Comparison of ENCODE assay signal across 34 cellular contexts in genomic region chr5:115260248-115260647, GRCh38. TPM values are rescaled to one million over a fixed set of nuclear protein-coding genes. Genes with fewer than 3 reads are reported as not detected.
DNase-seq lines count a peak whose midpoint lies in the region; ATAC-seq, FAIRE-seq and TF ChIP-seq lines count a peak whose summit lies in the region.
"Had no signal": no experiment of that assay in that cellular context is flagged by ENCODE, and none has a peak within 500 bp of the region (broad histone marks: within the 10 kb centered on the region; RNA-seq: fewer than 3 reads in every experiment).

No MANE protein-coding gene starts in this region.

- no peak for FAIRE-seq in GM12878 (lab: Jason Lieb, UNC)
- FAIRE-seq: GM12891, TTC549 had no signal

- peaks cover 34% of the 10 kb centered on the region for H4K20me1 ChIP-seq in Loucy (ENCODE audit: insufficient read depth, low read length, poor library complexity, severe bottlenecking)
- H4K20me1 ChIP-seq in GM12878 (ENCODE audit: control insufficient read depth, insufficient read depth): no peaks in the 10 kb centered on the region

- no peak for TF ChIP-seq RAD21 in GM12878 (IDR thresholded peaks at IDR 0.05; ENCODE audit: insufficient read depth, low read depth, low read length)

- RAD21 ChIA-PET in GM12878 (lab: Charles Lee; ENCODE audit: unreplicated experiment): interaction anchor here (0.5 kb wide), 1 partner anchor 102 kb away, joined by 3 read pairs; no protein-coding TSS in a partner anchor

- no peak for ATAC-seq in CD4-positive, alpha-beta T cell (ENCODE audit: poor library complexity)
- ATAC-seq in GM12878 (no peak), GM18867 (IDR thresholded peaks at IDR 0.05; ENCODE audit: unreplicated experiment) (no peak)
- ATAC-seq in naive thymus-derived CD4-positive, alpha-beta T cell: no peak
- ATAC-seq in activated CD8-positive, alpha-beta T cell treated with anti-CD3 and anti-CD28 coated beads for 36 hours: no peak
- ATAC-seq: activated CD4-positive, CD25-positive, alpha-beta regulatory T cell treated with anti-CD3 and anti-CD28 coated beads, Interleukin-2, amount 50 U/mL, for 24 hours; activated naive CD4-positive, alpha-beta T cell treated with anti-CD3 and anti-CD28 coated beads, Interleukin-2, amount 50 U/mL, for 72 hours; activated T-helper 17 cell treated with anti-CD3 and anti-CD28 coated beads, Interleukin-2, amount 50 U/mL, for 72 hours; left ventricle myocardium superior; naive thymus-derived CD8-positive, alpha-beta T cell; right cardiac atrium had no signal

- H3K4me1 ChIP-seq in Loucy (ENCODE audit: insufficient read depth, low read length, poor library complexity, severe bottlenecking): peaks cover 15% of the 10 kb centered on the region
- H3K4me1 ChIP-seq in GM12878 (ENCODE audit: control insufficient read depth, insufficient read depth, low read length): no peaks in the 10 kb centered on the region; the same call in 1 of the 2 replicates
- H3K4me1 ChIP-seq in naive thymus-derived CD4-positive, alpha-beta T cell (ENCODE audit: control insufficient read depth in 2 of 2, insufficient read depth in 2 of 2, low read length in 2 of 2): peaks cover 15 to 23% of the 10 kb centered on the region in 2 donors
- H3K4me1 ChIP-seq in adrenal gland (replicated peaks in 1 of 2): peaks cover 5 to 26% of the 10 kb centered on the region in 2 donors

- TF ChIP-seq POLR2A in GM12878 (IDR thresholded peaks at IDR 0.05; ENCODE audit: low read depth, low read length) (no peak), adrenal gland (IDR thresholded peaks at IDR 0.05) (no peak)

- H3K27ac Mint-ChIP-seq in CD4-positive, alpha-beta T cell: no peak overlapping the region
- H3K27ac Mint-ChIP-seq in naive thymus-derived CD4-positive, alpha-beta T cell: peak overlapping the region in 1 of 9 donors; percentile 6
- H3K27ac Mint-ChIP-seq in activated CD8-positive, alpha-beta T cell treated with anti-CD3 and anti-CD28 coated beads for 36 hours: no peak overlapping the region
- H3K27ac Mint-ChIP-seq: activated CD4-positive, alpha-beta memory T cell treated with anti-CD3 and anti-CD28 coated beads, Interleukin-2, amount 10 ng/mL, durations not matched to agents 7 days and 5 days; activated T-helper 17 cell treated with anti-CD3 and anti-CD28 coated beads, Interleukin-2, amount 50 U/mL, for 72 hours; naive thymus-derived CD8-positive, alpha-beta T cell had no signal

- intact Hi-C loops in CD4-positive, alpha-beta T cell (cut with DNase I, micrococcal nuclease): loop anchor here in 1 of 2 experiments (5.0 kb wide), 1 partner anchor 93 kb away; the partner anchor contains the start of gene TRIM36
- intact Hi-C loops in GM12878 (cut with micrococcal nuclease; ENCODE audit: unreplicated experiment): no loop called here
- intact Hi-C loops in naive thymus-derived CD4-positive, alpha-beta T cell (cut with micrococcal nuclease): no loop called here
- intact Hi-C loops in activated CD8-positive, alpha-beta T cell treated with anti-CD3 and anti-CD28 coated beads for 36 hours (cut with micrococcal nuclease): no loop called here
- intact Hi-C loops in adrenal gland (cut with DNase I): no loop called here

- peaks cover 73% of the 10 kb centered on the region for H3K4me1 Mint-ChIP-seq in CD4-positive, alpha-beta T cell (ENCODE audit: low read depth)
- H3K4me1 Mint-ChIP-seq in naive thymus-derived CD4-positive, alpha-beta T cell: peaks cover 41 to 81% (median 63%) of the 10 kb centered on the region in 7 donors
- peaks cover 55% of the 10 kb centered on the region for H3K4me1 Mint-ChIP-seq in activated CD8-positive, alpha-beta T cell treated with anti-CD3 and anti-CD28 coated beads for 36 hours (ENCODE audit: low read depth)

- no peaks in the 10 kb centered on the region for H3K9me3 Mint-ChIP-seq in CD4-positive, alpha-beta T cell
- peaks cover 0 to 2% (median 0%) of the 10 kb centered on the region in 11 donors for H3K9me3 Mint-ChIP-seq in naive thymus-derived CD4-positive, alpha-beta T cell
- H3K9me3 Mint-ChIP-seq in activated CD8-positive, alpha-beta T cell treated with anti-CD3 and anti-CD28 coated beads for 36 hours: no peaks in the 10 kb centered on the region
- H3K9me3 Mint-ChIP-seq: activated CD4-positive, alpha-beta memory T cell treated with anti-CD3 and anti-CD28 coated beads, Interleukin-2, amount 10 ng/mL, durations not matched to agents 7 days and 5 days; activated naive CD4-positive, alpha-beta T cell treated with anti-CD3 and anti-CD28 coated beads, Interleukin-2, amount 50 U/mL, for 72 hours; activated T-helper 17 cell treated with anti-CD3 and anti-CD28 coated beads, Interleukin-2, amount 50 U/mL, for 72 hours; naive thymus-derived CD8-positive, alpha-beta T cell had no signal

- no peak for TF ChIP-seq CTCF in CD4-positive, alpha-beta T cell (IDR thresholded peaks at IDR 0.05)
- TF ChIP-seq CTCF in Loucy (conservative IDR thresholded peaks at IDR 0.05; ENCODE audit: low read length): no peak
- TF ChIP-seq CTCF in GM12878 (IDR thresholded peaks at IDR 0.05 in 2 of 3, conservative IDR thresholded peaks at IDR 0.05 in 1 of 3; ENCODE audit: control insufficient read depth in 2 of 3, extremely low read depth in 1 of 3, insufficient read depth in 1 of 3, low read depth in 3 of 3, low read length in 3 of 3): no peak
- TF ChIP-seq CTCF in activated CD8-positive, alpha-beta T cell treated with anti-CD3 and anti-CD28 coated beads for 36 hours (IDR thresholded peaks at IDR 0.05): no peak
- TF ChIP-seq CTCF in adrenal gland (IDR thresholded peaks at IDR 0.05): no peak

- no peaks in the 10 kb centered on the region for H3K9me3 ChIP-seq in CD4-positive, alpha-beta T cell (ENCODE audit: control insufficient read depth, low read length)
- H3K9me3 ChIP-seq in Loucy (ENCODE audit: insufficient read depth, low read depth, low read length): no peaks in the 10 kb centered on the region
- no peaks in the 10 kb centered on the region; the same call in 1 of the 3 replicates for H3K9me3 ChIP-seq in GM12878 (replicated peaks; ENCODE audit: control insufficient read depth, insufficient read depth, low read length)
- H3K9me3 ChIP-seq in naive thymus-derived CD4-positive, alpha-beta T cell (ENCODE audit: control insufficient read depth in 2 of 3, low read length in 3 of 3): no peaks in the 10 kb centered on the region
- H3K9me3 ChIP-seq in adrenal gland (replicated peaks in 1 of 3): no peaks in the 10 kb centered on the region
- H3K9me3 ChIP-seq: Peyer's patch had no signal

- SMC1A ChIA-PET in GM12878 (lab: Charles Lee; ENCODE audit: uncharacterized antibody, unreplicated experiment): interaction anchor here (0.7 to 1.1 kb wide), 2 partner anchors 9 to 13 kb away, joined by 3 read pairs; no protein-coding TSS in a partner anchor

- no peak for TF ChIP-seq EP300 in GM12878 (IDR thresholded peaks at IDR 0.05; ENCODE audit: borderline replicate concordance in 1 of 2, control insufficient read depth in 1 of 2, low read depth in 2 of 2, low read length in 2 of 2)

- H3K9ac ChIP-seq in Loucy (ENCODE audit: low read depth, low read length, poor library complexity, severe bottlenecking) (no peak overlapping the region), GM12878 (ENCODE audit: control insufficient read depth, insufficient read depth, low read length) (no peak overlapping the region)
- H3K9ac ChIP-seq: parathyroid adenoma had no signal

- no peaks in the 10 kb centered on the region for H3K27me3 Mint-ChIP-seq in CD4-positive, alpha-beta T cell
- no peaks in the 10 kb centered on the region for H3K27me3 Mint-ChIP-seq in naive thymus-derived CD4-positive, alpha-beta T cell
- no peaks in the 10 kb centered on the region for H3K27me3 Mint-ChIP-seq in activated CD8-positive, alpha-beta T cell treated with anti-CD3 and anti-CD28 coated beads for 36 hours
- H3K27me3 Mint-ChIP-seq: activated CD4-positive, alpha-beta memory T cell treated with anti-CD3 and anti-CD28 coated beads, Interleukin-2, amount 10 ng/mL, durations not matched to agents 7 days and 5 days; activated T-helper 17 cell treated with anti-CD3 and anti-CD28 coated beads, Interleukin-2, amount 50 U/mL, for 72 hours; naive thymus-derived CD8-positive, alpha-beta T cell had no signal

- peaks cover 44% of the 10 kb centered on the region for H3K36me3 Mint-ChIP-seq in CD4-positive, alpha-beta T cell (ENCODE audit: low read depth)
- H3K36me3 Mint-ChIP-seq in naive thymus-derived CD4-positive, alpha-beta T cell: peaks cover 0 to 24% (median 7%) of the 10 kb centered on the region in 5 donors
- peaks cover 5% of the 10 kb centered on the region for H3K36me3 Mint-ChIP-seq in activated CD8-positive, alpha-beta T cell treated with anti-CD3 and anti-CD28 coated beads for 36 hours (ENCODE audit: low read depth)

- H3K27me3 ChIP-seq in CD4-positive, alpha-beta T cell (ENCODE audit: control insufficient read depth, insufficient read depth, low read length): no peaks in the 10 kb centered on the region
- H3K27me3 ChIP-seq in Loucy (ENCODE audit: insufficient read depth, low read length, poor library complexity, severe bottlenecking) (no peaks in the 10 kb centered on the region), GM12878 (replicated peaks in 1 of 2; ENCODE audit: control insufficient read depth in 2 of 2, insufficient read depth in 2 of 2, low read length in 1 of 2) (no peaks in the 10 kb centered on the region), adrenal gland (no peaks in the 10 kb centered on the region)
- no peaks in the 10 kb centered on the region for H3K27me3 ChIP-seq in naive thymus-derived CD4-positive, alpha-beta T cell (ENCODE audit: control insufficient read depth in 2 of 2, insufficient read depth in 2 of 2, low read length in 2 of 2)
- H3K27me3 ChIP-seq: dorsolateral prefrontal cortex, Peyer's patch had no signal

- H2AFZ ChIP-seq in Loucy (ENCODE audit: low read length): no peak overlapping the region
- no peak overlapping the region for H2AFZ ChIP-seq in GM12878 (ENCODE audit: control insufficient read depth, low read depth, low read length)
- H2AFZ ChIP-seq: parathyroid adenoma had no signal

- 97% methylated on average over 2 of the region's 2 CpGs for WGBS in GM12878 (ENCODE audit: insufficient coverage, insufficient replicate concordance, low lambda C conversion rate, missing lambda C conversion rate)
- WGBS in adrenal gland, 4 donors: 87 to 95% (median 90%) methylated on average over 2 of the region's 2 CpGs

- POLR2A ChIA-PET in CD4-positive, alpha-beta T cell (lab: Charles Lee): no interaction called here
- POLR2A ChIA-PET in GM12878 (lab: Charles Lee): interaction anchor here (0.7 kb wide), 1 partner anchor 45 kb away, joined by 3 read pairs; no protein-coding TSS in a partner anchor
- POLR2A ChIA-PET in naive thymus-derived CD4-positive, alpha-beta T cell (lab: Charles Lee): no interaction called here
- POLR2A ChIA-PET in activated CD8-positive, alpha-beta T cell treated with anti-CD3 and anti-CD28 coated beads for 36 hours (lab: Charles Lee): no interaction called here

- peaks cover 63% of the 10 kb centered on the region for H3K79me2 ChIP-seq in Loucy (ENCODE audit: insufficient read depth, low read length)
- H3K79me2 ChIP-seq in GM12878 (ENCODE audit: control insufficient read depth, insufficient read depth, low read length): peaks cover 45% of the 10 kb centered on the region

- CTCF ChIA-PET in CD4-positive, alpha-beta T cell (lab: Charles Lee): interaction anchor here (1.0 kb wide), 1 partner anchor 10 kb away, joined by 3 read pairs; no protein-coding TSS in a partner anchor
- CTCF ChIA-PET in GM12878 (lab: Yijun Ruan, JAX): interaction anchor here (1.5 to 2.6 kb wide), 2 partner anchors 13 to 49 kb away, joined by 5 to 12 read pairs; no protein-coding TSS in a partner anchor
- CTCF ChIA-PET in naive thymus-derived CD4-positive, alpha-beta T cell (lab: Charles Lee): no interaction called here
- CTCF ChIA-PET in activated CD8-positive, alpha-beta T cell treated with anti-CD3 and anti-CD28 coated beads for 36 hours (lab: Charles Lee): interaction anchor here (0.9 to 1.0 kb wide), 3 partner anchors 10 to 162 kb away, joined by 3 to 4 read pairs (median 3); no protein-coding TSS in a partner anchor

- H3K4me2 ChIP-seq in Loucy (ENCODE audit: low read depth, low read length, poor library complexity, severe bottlenecking) (peak overlapping the region; percentile 95), GM12878 (ENCODE audit: control insufficient read depth, insufficient read depth) (peak overlapping the region; percentile 62)

- H3F3A ChIP-seq in Loucy (ENCODE audit: low read depth): no peaks in the 10 kb centered on the region

- H3K4me3 ChIP-seq in Loucy (ENCODE audit: low read length, poor library complexity, severe bottlenecking) (peak overlapping the region; percentile 98), GM12878 (peak overlapping the region; percentile 84; the same call in 1 of the 2 replicates), adrenal gland (no peak overlapping the region)
- no peak overlapping the region for H3K4me3 ChIP-seq in naive thymus-derived CD4-positive, alpha-beta T cell (ENCODE audit: low read length)

- BruUV-seq in GM12878 (replicated peaks; lab: Mats Ljungman, UMichigan): no TSS peak

- DNase-seq in CD4-positive, alpha-beta T cell: no peak
- DNase-seq in GM12878 (ENCODE audit: low read depth, low spot score) (no peak), DMS 273 treated with DMSO at 0.1 percent for 48 hours (lab: John Stamatoyannopoulos, UW) (no peak), adrenal gland (no peak)
- no peak for DNase-seq in naive thymus-derived CD4-positive, alpha-beta T cell
- no peak for DNase-seq in activated CD8-positive, alpha-beta T cell treated with anti-CD3 and anti-CD28 coated beads for 36 hours
- DNase-seq: activated CD4-positive, alpha-beta memory T cell treated with anti-CD3 and anti-CD28 coated beads, Interleukin-2, amount 10 ng/mL, durations not matched to agents 7 days and 5 days; dorsolateral prefrontal cortex; EL; GOT3; Kasumi-1; left ventricle myocardium superior; midbrain; naive thymus-derived CD8-positive, alpha-beta T cell; NCI-H1048; NCI-H1694 treated with DMSO at 0.1 percent for 48 hours; NCI-H2171; NCI-H524; NK-92 treated with Interleukin-12 subunit alpha and Interleukin-12 subunit beta, amount 100 ng/mL, for 24 hours; Peyer's patch; right cardiac atrium; SIG-M5; stimulated activated naive CD4-positive, alpha-beta T cell treated with Interleukin-2 at 50 U/mL for 16 hours; T-helper 1 cell had no signal

- in situ Hi-C loops in GM12878 (cut with MboI): no loop called here

- no peaks in the 10 kb centered on the region for H3K36me3 ChIP-seq in Loucy (ENCODE audit: insufficient read depth, low read length)
- H3K36me3 ChIP-seq in GM12878 (ENCODE audit: control insufficient read depth in 2 of 2, insufficient read depth in 2 of 2, low read length in 1 of 2): no peaks in the 10 kb centered on the region; a peak in 1 of 4 replicates
- H3K36me3 ChIP-seq in naive thymus-derived CD4-positive, alpha-beta T cell (ENCODE audit: control insufficient read depth in 2 of 3, insufficient read depth in 3 of 3, low read length in 3 of 3): peaks cover 0 to 5% (median 0%) of the 10 kb centered on the region in 3 experiments
- no peaks in the 10 kb centered on the region for H3K36me3 ChIP-seq in adrenal gland (replicated peaks in 1 of 2)
- H3K36me3 ChIP-seq: Peyer's patch had no signal

- no peak overlapping the region for H3K27ac ChIP-seq in CD4-positive, alpha-beta T cell (ENCODE audit: low read depth, low read length)
- no peak overlapping the region for H3K27ac ChIP-seq in GM12878 (ENCODE audit: control insufficient read depth, insufficient read depth)
- no peak overlapping the region for H3K27ac ChIP-seq in naive thymus-derived CD4-positive, alpha-beta T cell (ENCODE audit: low read depth, low read length)
- H3K27ac ChIP-seq in adrenal gland: no peak overlapping the region
- H3K27ac ChIP-seq: C4-2B, dorsolateral prefrontal cortex, HL-60, parathyroid adenoma, Peyer's patch had no signal

- H3K4me3 Mint-ChIP-seq in CD4-positive, alpha-beta T cell: peak overlapping the region; percentile 79
- peak overlapping the region in 6 of 10 donors; percentile 9 to 97 (median 42) for H3K4me3 Mint-ChIP-seq in naive thymus-derived CD4-positive, alpha-beta T cell
- no peak overlapping the region for H3K4me3 Mint-ChIP-seq in activated CD8-positive, alpha-beta T cell treated with anti-CD3 and anti-CD28 coated beads for 36 hours

- no peaks in the 10 kb centered on the region for H3K9me2 ChIP-seq in Loucy (replicated peaks; ENCODE audit: low read depth, low read length)

RNA-seq across cellular contexts. Expression of gene PGGT1B, which starts 2.4 kb away (rescaled TPM):
- 10 to 100 TPM; 37.5 to 39.3 TPM for total RNA-seq in CD4-positive, alpha-beta T cell
- total RNA-seq in GM12878 (2013; cell fraction: nucleolus; rRNA removed): 34.4 and 38.2 TPM in 2 replicates
- total RNA-seq in GM12878 (2014; rRNA removed) (13.4 and 13.8 TPM in 2 replicates), GM12878 (2014; rRNA removed; fragmentation: Illumina TruSeq; extraction: Trizol) (17.2 and 21.2 TPM in 2 replicates), GM12878 (2021) (37.0 and 38.4 TPM in 2 replicates), adrenal gland (10 to 100 TPM in 6 of 8 donors, 1 to 10 TPM in 2; 5.9 to 61.4 (median 36.6) TPM)
- 3.9 TPM for polyA plus RNA-seq in GM12878 (2011; ENCODE audit: low read depth)
- polyA plus RNA-seq in GM12878 (2011; rRNA removed) (5.0 and 6.7 TPM in 2 replicates), GM12878 (2014; fragmentation: Illumina TruSeq; extraction: Trizol) (11.6 and 13.8 TPM in 2 replicates), GM12878 (2014; fragmentation: Nextera tagmentation; extraction: Ambion mirVana) (10 to 100 TPM; 13.1 to 13.9 TPM), GM12878 (2014; rRNA removed) (5.5 and 8.4 TPM in 2 replicates), GM12878 (2016; fragmentation: Nextera tagmentation; extraction: Ambion mirVana) (10 to 100 TPM; 15.1 to 20.2 TPM), adrenal gland (10 to 100 TPM in 1 of 3 donors, 1 to 10 TPM in 2; 2.6 to 35.8 (median 4.2) TPM)
- polyA plus RNA-seq in GM12878 (2011; cell fraction: cytosol; rRNA removed): 1.8 and 2.5 TPM in 2 replicates
- polyA plus RNA-seq in GM12878 (2011; cell fraction: nucleus; rRNA removed): 3.7 and 4.2 TPM in 2 replicates
- polyA plus RNA-seq in GM12878 (2012): 8.5 and 8.6 TPM in 2 replicates
- 12.4 and 12.7 TPM in 2 replicates for polyA minus RNA-seq in GM12878 (2011; rRNA and poly(A)+ RNA removed)
- 3.2 and 4.8 TPM in 2 replicates for polyA minus RNA-seq in GM12878 (2011; cell fraction: cytosol; rRNA and poly(A)+ RNA removed)
- 18.7 and 28.7 TPM in 2 replicates for polyA minus RNA-seq in GM12878 (2011; cell fraction: nucleus; rRNA and poly(A)+ RNA removed)
- total RNA-seq in naive thymus-derived CD4-positive, alpha-beta T cell: 10 to 100 TPM; 34.5 to 49.1 (median 41.5) TPM
- polyA plus RNA-seq in naive thymus-derived CD4-positive, alpha-beta T cell: 10 to 100 TPM; 10.3 to 15.7 TPM
- 10 to 100 TPM; 37.7 to 38.3 TPM for total RNA-seq in activated CD8-positive, alpha-beta T cell treated with anti-CD3 and anti-CD28 coated beads for 36 hours

RNA-seq across cellular contexts. Expression of gene CCDC112, which starts 36.2 kb away (rescaled TPM):
- total RNA-seq in CD4-positive, alpha-beta T cell: 1 to 10 TPM; 3.1 to 3.9 TPM
- total RNA-seq in GM12878 (2013; cell fraction: nucleolus; rRNA removed): 0.69 and 1.2 TPM in 2 replicates
- total RNA-seq in GM12878 (2014; rRNA removed) (0.40 and 0.87 TPM in 2 replicates), GM12878 (2014; rRNA removed; fragmentation: Illumina TruSeq; extraction: Trizol) (1.4 and 2.0 TPM in 2 replicates), GM12878 (2021) (0.49 and 0.58 TPM in 2 replicates), adrenal gland (1 to 10 TPM; 1.6 to 5.4 (median 3.9) TPM)
- 0.68 TPM for polyA plus RNA-seq in GM12878 (2011; ENCODE audit: low read depth)
- polyA plus RNA-seq in GM12878 (2011; rRNA removed) (0.12 and 0.17 TPM in 2 replicates), GM12878 (2014; fragmentation: Illumina TruSeq; extraction: Trizol) (1.6 and 2.5 TPM in 2 replicates), GM12878 (2014; fragmentation: Nextera tagmentation; extraction: Ambion mirVana) (under 1 TPM; 0.43 to 0.71 TPM), GM12878 (2014; rRNA removed) (0.29 and 0.41 TPM in 2 replicates), GM12878 (2016; fragmentation: Nextera tagmentation; extraction: Ambion mirVana) (1 to 10 TPM in 1 of 2 experiments, under 1 TPM in 1; 0.67 to 1.1 TPM), adrenal gland (10 to 100 TPM in 1 of 3 donors, 1 to 10 TPM in 2; 3.0 to 10.1 (median 6.8) TPM)
- polyA plus RNA-seq in GM12878 (2011; cell fraction: cytosol; rRNA removed): not detected in 2 replicates
- polyA plus RNA-seq in GM12878 (2011; cell fraction: nucleus; rRNA removed): 0.06 and 0.07 TPM in 2 replicates
- 1.3 and 1.9 TPM in 2 replicates for polyA plus RNA-seq in GM12878 (2012)
- polyA minus RNA-seq in GM12878 (2011; rRNA and poly(A)+ RNA removed): not detected in 2 replicates
- not detected in 2 replicates for polyA minus RNA-seq in GM12878 (2011; cell fraction: cytosol; rRNA and poly(A)+ RNA removed)
- polyA minus RNA-seq in GM12878 (2011; cell fraction: nucleus; rRNA and poly(A)+ RNA removed): 0.29 TPM in 1 of 2 replicates, not detected in the other
- total RNA-seq in naive thymus-derived CD4-positive, alpha-beta T cell: 1 to 10 TPM in 4 of 5 experiments, under 1 TPM in 1; 0.51 to 8.5 (median 3.9) TPM
- 1 to 10 TPM; 2.7 to 3.6 TPM for polyA plus RNA-seq in naive thymus-derived CD4-positive, alpha-beta T cell
- 1 to 10 TPM; 1.5 to 2.4 TPM for total RNA-seq in activated CD8-positive, alpha-beta T cell treated with anti-CD3 and anti-CD28 coated beads for 36 hours

Comparison
In these comparisons a context has a peak if more than half of its experiments do, and no peak if none do; other contexts are left out.
1. H3K4me3 ChIP-seq: peak in Loucy (single experiment) and GM12878 (single experiment); none in naive thymus-derived CD4-positive, alpha-beta T cell (single experiment) and adrenal gland (0 of 4).